ENCODE assay signal across 8 cellular contexts in genomic region chr1:77682442-77683141, GRCh38. TPM values are rescaled to one million over a fixed set of nuclear protein-coding genes. Genes with fewer than 3 reads are reported as not detected.
DNase-seq lines count a peak whose midpoint lies in the region; ATAC-seq and TF ChIP-seq lines count a peak whose summit lies in the region.

ZZZ3 (minus strand) TSS chr1:77682658; CDS start chr1:77633354, 49,304 bp downstream.

- peak within 1 kb of the TSS; percentile 94 to 99 (median 99) for H3K27ac Mint-ChIP-seq in IgD-negative memory B cell

- H3K4me3 ChIP-seq in epithelial cell of proximal tubule (ENCODE audit: low read depth, low read length) = peak within 1 kb of the TSS; percentile 73
- H3K4me3 ChIP-seq in mucosa of rectum (ENCODE audit: low read length in 2 of 2) = peak within 1 kb of the TSS; percentile 96 to 100

- no peaks in the 10 kb centered on the region for H3K9me3 ChIP-seq in mucosa of rectum (ENCODE audit: control insufficient read depth in 2 of 2, low read length in 2 of 2)

- TF ChIP-seq CTCF in epithelial cell of proximal tubule (conservative IDR thresholded peaks at IDR 0.05; ENCODE audit: low read depth, low read length) = no peak

- peaks cover 7 to 13% of the 10 kb centered on the region in 2 donors for H3K4me1 ChIP-seq in mucosa of rectum (ENCODE audit: control insufficient read depth in 2 of 2, insufficient read depth in 2 of 2, low read length in 2 of 2)

- peak; percentile 71 for ATAC-seq in GM21529 (IDR thresholded peaks at IDR 0.05; ENCODE audit: unreplicated experiment)

- H3K27me3 ChIP-seq in mucosa of rectum (ENCODE audit: control insufficient read depth in 2 of 2, insufficient read depth in 2 of 2, low read length in 2 of 2) = no peaks in the 10 kb centered on the region

- peak within 1 kb of the TSS; percentile 88 to 99 (median 95) for H3K4me3 Mint-ChIP-seq in IgD-negative memory B cell

- no peaks in the 10 kb centered on the region for H3K9me3 Mint-ChIP-seq in IgD-negative memory B cell

- no peaks in the 10 kb centered on the region for H3K36me3 Mint-ChIP-seq in IgD-negative memory B cell

- no peaks in the 10 kb centered on the region for H3K27me3 Mint-ChIP-seq in IgD-negative memory B cell

- DNase-seq in DMS114 treated with DMSO at 0.1 percent for 48 hours (lab: John Stamatoyannopoulos, UW; ENCODE audit: unreplicated experiment) (peak; percentile 93), OCI-M2 (lab: John Stamatoyannopoulos, UW; ENCODE audit: unreplicated experiment) (peak; percentile 77), activated T-cell treated with anti-CD3 and anti-CD28 coated beads for 48 hours (ENCODE audit: low read depth) (peak; percentile 86), epithelial cell of proximal tubule (ENCODE audit: low read depth) (peak; percentile 86)
- peak; percentile 92 for DNase-seq in stimulated activated CD8-positive, alpha-beta memory T cell treated with anti-CD3 and anti-CD28 coated beads, Interleukin-4, amount 100 ng/mL, for 48 hours

- H3K27ac ChIP-seq in mucosa of rectum (ENCODE audit: low read depth in 2 of 2, low read length in 2 of 2) = peak within 1 kb of the TSS; percentile 93

- no peaks in the 10 kb centered on the region for H3K36me3 ChIP-seq in mucosa of rectum (ENCODE audit: control insufficient read depth in 2 of 2, insufficient read depth in 2 of 2, low read length in 2 of 2)

- peak within 1 kb of the TSS; percentile 75 to 87 for H3K9ac ChIP-seq in mucosa of rectum (ENCODE audit: low read depth in 1 of 2, low read length in 2 of 2)

- peaks cover 31 to 35% (median 33%) of the 10 kb centered on the region in 3 donors for H3K4me1 Mint-ChIP-seq in IgD-negative memory B cell

RNA-seq across cellular contexts. Expression of gene ZZZ3, which starts in this region (rescaled TPM):
- 32.6 TPM for polyA plus RNA-seq in IgD-negative memory B cell
- total RNA-seq in epithelial cell of proximal tubule = 32.1 and 43.3 TPM in 2 replicates

Comparison
In these comparisons a context has a peak if more than half of its experiments do, and no peak if none do; other contexts are left out.
1. Peak in every context shown above with its lines: DNase-seq, ATAC-seq, H3K4me3 ChIP-seq and H3K27ac ChIP-seq.